ENCODE assay signal across 27 cellular contexts in genomic region chr4:36214735-36215485, GRCh38.
"Had no signal": no experiment of that assay in that cellular context is flagged by ENCODE, and none has a peak within 500 bp of the region (broad histone marks: within the 10 kb centered on the region; RNA-seq: fewer than 3 reads in every experiment).

No MANE protein-coding gene starts in this region.

- ATAC-seq: activated CD8-positive, alpha-beta memory T cell treated with anti-CD3 and anti-CD28 coated beads, Interleukin-2, amount 10 ng/mL, durations not matched to agents 7 days and 5 days; K562; WTC11 had no signal

- H3K27ac ChIP-seq: adrenal gland, breast epithelium, Peyer's patch, RWPE1, SJCRH30 had no signal

- H3K27me3 ChIP-seq: adrenal gland, breast epithelium, Peyer's patch, SJCRH30 had no signal

- H3K27ac Mint-ChIP-seq: activated CD8-positive, alpha-beta memory T cell treated with anti-CD3 and anti-CD28 coated beads, Interleukin-2, amount 10 ng/mL, durations not matched to agents 7 days and 5 days; activated naive CD8-positive, alpha-beta T cell treated with anti-CD3 and anti-CD28 coated beads, Interleukin-2, amount 10 ng/mL, durations not matched to agents 7 days and 5 days; WTC11 had no signal

- H3K4me1 Mint-ChIP-seq: WTC11 had no signal

- H3K4me3 Mint-ChIP-seq: activated CD8-positive, alpha-beta memory T cell treated with anti-CD3 and anti-CD28 coated beads, Interleukin-2, amount 10 ng/mL, durations not matched to agents 7 days and 5 days; activated naive CD8-positive, alpha-beta T cell treated with anti-CD3 and anti-CD28 coated beads, Interleukin-2, amount 10 ng/mL, durations not matched to agents 7 days and 5 days; WTC11 had no signal

- FAIRE-seq: K562 had no signal

- H3K36me3 Mint-ChIP-seq: WTC11 had no signal

- H3K9me3 Mint-ChIP-seq: activated naive CD8-positive, alpha-beta T cell treated with anti-CD3 and anti-CD28 coated beads, Interleukin-2, amount 10 ng/mL, durations not matched to agents 7 days and 5 days; WTC11 had no signal

- H3K36me3 ChIP-seq: adrenal gland, breast epithelium, SJCRH30 had no signal

- DNase-seq: activated CD4-positive, alpha-beta T cell treated with anti-CD3 and anti-CD28 coated beads for 48 hours; activated CD4-positive, alpha-beta T cell treated with anti-CD3 and anti-CD28 coated beads, Interleukin-2, amount 50 U/mL, for 48 hours; activated CD4-positive, CD25-positive, alpha-beta regulatory T cell treated with anti-CD3 and anti-CD28 coated beads, Interleukin-2, amount 50 U/mL, for 72 hours; activated CD8-positive, alpha-beta memory T cell treated with anti-CD3 and anti-CD28 coated beads, Interleukin-2, amount 10 ng/mL, durations not matched to agents 7 days and 5 days; activated naive CD4-positive, alpha-beta T cell treated with anti-CD3 and anti-CD28 coated beads, Interleukin-2, amount 50 U/mL, for 16 hours; activated naive CD8-positive, alpha-beta T cell treated with anti-CD3 and anti-CD28 coated beads, Interleukin-2, amount 10 ng/mL, durations not matched to agents 7 days and 5 days; activated T-cell treated with anti-CD3 and anti-CD28 coated beads, Interleukin-2, amount 50 U/mL, for 48 hours; adrenal gland; aorta; Karpas-422; MM.1S; NCI-H1105; NCI-H1436; NCI-H1694 treated with DMSO at 0.1 percent for 48 hours; NCI-H2029 treated with DMSO at 0.1 percent for 48 hours; NCI-H345; NCI-H510A; NCI-H526 treated with DMSO at 0.1 percent for 48 hours; Peyer's patch; Right ventricle myocardium superior; SJCRH30; SK-N-SH; SW 1271 had no signal

- H3K4me1 ChIP-seq: adrenal gland, breast epithelium, Peyer's patch, SJCRH30 had no signal

- H3K4me3 ChIP-seq: adrenal gland, breast epithelium, K562, Peyer's patch, SJCRH30 had no signal

- H3K27me3 Mint-ChIP-seq: activated CD8-positive, alpha-beta memory T cell treated with anti-CD3 and anti-CD28 coated beads, Interleukin-2, amount 10 ng/mL, durations not matched to agents 7 days and 5 days; activated naive CD8-positive, alpha-beta T cell treated with anti-CD3 and anti-CD28 coated beads, Interleukin-2, amount 10 ng/mL, durations not matched to agents 7 days and 5 days had no signal

- H3K9me3 ChIP-seq: adrenal gland, breast epithelium, Peyer's patch, SJCRH30, SK-N-SH had no signal
